1 cellular context compared by ENCODE assay signal in genomic region chr1:24191860-24192259, GRCh38.
TF ChIP-seq lines count a peak whose summit lies in the region.

No MANE protein-coding gene starts in this region.

TF ChIP-seq in GM23338, 12 proteins besides CTCF, POLR2A, EP300 and RAD21 (continued from another document):
- no peak for TF ChIP-seq ETS1 (IDR thresholded peaks at IDR 0.05)
